24 cellular contexts compared by ENCODE assay signal in the genomic region with DNA sequence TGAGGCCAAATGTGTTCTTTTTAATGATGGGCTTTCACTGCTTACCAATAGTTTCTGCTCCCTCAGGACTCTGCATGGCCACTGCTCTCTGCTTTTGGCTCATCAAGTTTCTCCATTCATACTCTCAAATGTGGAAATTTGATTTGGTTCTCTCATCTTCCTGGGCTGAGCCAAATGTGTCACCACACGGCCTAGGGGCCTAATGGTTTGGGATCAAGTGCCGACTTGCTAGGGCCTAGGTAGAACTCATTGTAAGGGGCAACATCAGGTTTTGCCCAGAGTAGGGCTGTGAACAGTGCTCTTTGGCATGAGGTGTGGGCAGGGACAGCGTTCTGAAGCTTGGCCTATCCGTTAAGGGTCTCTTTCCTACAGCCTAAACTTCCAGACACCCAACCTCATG. TPM values are rescaled to one million over a fixed set of nuclear protein-coding genes. Genes with fewer than 3 reads are reported as not detected.
A peak's percentile ranks its signal among the peaks of the same experiment; 100 is the strongest.
DNase-seq lines count a peak whose midpoint lies in the region; ATAC-seq and TF ChIP-seq lines count a peak whose summit lies in the region.
"Had no signal": no experiment of that assay in that cellular context is flagged by ENCODE, and none has a peak within 500 bp of the region (broad histone marks: within the 10 kb centered on the region; RNA-seq: fewer than 3 reads in every experiment).

No MANE protein-coding gene starts in this region.

- no peak overlapping the region for H3K4ac ChIP-seq in neuronal stem cell (ENCODE audit: low read length)

- no peak overlapping the region for H4K8ac ChIP-seq in neuronal stem cell (ENCODE audit: low read depth, low read length)

- no peak overlapping the region for H3K9ac ChIP-seq in neuronal stem cell (ENCODE audit: low read depth, low read length, poor library complexity)

- no peak overlapping the region for H2BK120ac ChIP-seq in neuronal stem cell (ENCODE audit: low read depth, low read length)

- ATAC-seq in Panc1, result no peak

- POLR2A ChIA-PET in activated CD4-positive, alpha-beta T cell treated with anti-CD3 and anti-CD28 coated beads, Interleukin-2, amount 10 ng/mL, durations not matched to agents 7 days and 5 days (lab: Charles Lee), result no interaction called here
- POLR2A ChIA-PET in Panc1 (lab: Charles Lee), result no interaction called here

- peaks cover 17% of the 10 kb centered on the region for H3K4me1 Mint-ChIP-seq in activated CD4-positive, alpha-beta T cell treated with anti-CD3 and anti-CD28 coated beads, Interleukin-2, amount 10 ng/mL, durations not matched to agents 7 days and 5 days

- H3K4me3 ChIP-seq in Panc1 (ENCODE audit: low read depth in 2 of 2, low read length in 2 of 2) (no peak overlapping the region), neuronal stem cell (ENCODE audit: low read length in 2 of 2) (no peak overlapping the region), tibial artery (no peak overlapping the region)
- H3K4me3 ChIP-seq: HAP-1, SJSA1 had no signal

- H3K36me3 ChIP-seq in Panc1 (ENCODE audit: control insufficient read depth, insufficient read depth, low read length), result peaks cover 4% of the 10 kb centered on the region; the same call in 1 of the 2 replicates
- H3K36me3 ChIP-seq in neuronal stem cell (replicated peaks in 1 of 2; ENCODE audit: control insufficient read depth in 2 of 2, insufficient read depth in 2 of 2, low read length in 2 of 2), result peaks cover 0 to under 1% of the 10 kb centered on the region in 2 donors
- H3K36me3 ChIP-seq in tibial artery, result no peaks in the 10 kb centered on the region
- H3K36me3 ChIP-seq: HAP-1 had no signal

- H2BK15ac ChIP-seq in neuronal stem cell (ENCODE audit: low read length), result no peak overlapping the region

- no peaks in the 10 kb centered on the region for H3K27me3 Mint-ChIP-seq in activated CD4-positive, alpha-beta T cell treated with anti-CD3 and anti-CD28 coated beads, Interleukin-2, amount 10 ng/mL, durations not matched to agents 7 days and 5 days

- no peak overlapping the region for H2AK5ac ChIP-seq in neuronal stem cell (ENCODE audit: low read depth, low read length)

- H3K4me1 ChIP-seq in Panc1 (ENCODE audit: control insufficient read depth, insufficient read depth, low read length), result peaks cover 65% of the 10 kb centered on the region
- peaks cover 0 to 2% of the 10 kb centered on the region in 2 donors for H3K4me1 ChIP-seq in neuronal stem cell (ENCODE audit: control insufficient read depth in 2 of 2, insufficient read depth in 1 of 2, low read depth in 1 of 2, low read length in 2 of 2)
- peaks cover 0 to 7% (median 3%) of the 10 kb centered on the region in 4 donors for H3K4me1 ChIP-seq in tibial artery

- WGBS in neuronal stem cell (ENCODE audit: extremely low coverage in 2 of 2, insufficient read length in 2 of 2, insufficient replicate concordance in 1 of 2), 2 donors, result no CpG with 5 or more reads among the region's 4 CpGs

- H3K27me3 ChIP-seq in Panc1 (ENCODE audit: control insufficient read depth, insufficient read depth, low read length), result no peaks in the 10 kb centered on the region
- H3K27me3 ChIP-seq in neuronal stem cell (ENCODE audit: control insufficient read depth in 3 of 3, insufficient read depth in 3 of 3, low read depth in 1 of 3, low read length in 3 of 3), result no peaks in the 10 kb centered on the region
- H3K27me3 ChIP-seq in tibial artery, result no peaks in the 10 kb centered on the region
- H3K27me3 ChIP-seq: SJSA1 had no signal

- H2BK12ac ChIP-seq in neuronal stem cell (ENCODE audit: low read length), result no peak overlapping the region

- H3K9me3 ChIP-seq in Panc1 (ENCODE audit: control insufficient read depth, insufficient read depth, low read depth, low read length), result no peaks in the 10 kb centered on the region
- H3K9me3 ChIP-seq in neuronal stem cell (replicated peaks in 1 of 2; ENCODE audit: control insufficient read depth in 2 of 2, insufficient read depth in 1 of 2, low read depth in 1 of 2, low read length in 2 of 2), result no peaks in the 10 kb centered on the region
- no peaks in the 10 kb centered on the region for H3K9me3 ChIP-seq in tibial artery
- H3K9me3 ChIP-seq: HAP-1, SJSA1 had no signal

- peaks cover 4% of the 10 kb centered on the region for H3K36me3 Mint-ChIP-seq in activated CD4-positive, alpha-beta T cell treated with anti-CD3 and anti-CD28 coated beads, Interleukin-2, amount 10 ng/mL, durations not matched to agents 7 days and 5 days (ENCODE audit: low read depth)

- H3K4me3 Mint-ChIP-seq in activated CD4-positive, alpha-beta T cell treated with anti-CD3 and anti-CD28 coated beads, Interleukin-2, amount 10 ng/mL, durations not matched to agents 7 days and 5 days, result no peak overlapping the region
- H3K4me3 Mint-ChIP-seq: CD14-positive monocyte had no signal

- no peak overlapping the region for H4K91ac ChIP-seq in neuronal stem cell (ENCODE audit: low read depth, low read length, poor library complexity)

- no peak overlapping the region for H3K18ac ChIP-seq in neuronal stem cell (ENCODE audit: low read length)

- H3K23ac ChIP-seq in neuronal stem cell (ENCODE audit: low read depth, low read length, poor library complexity), result no peak overlapping the region

- peak overlapping the region; percentile 25 for H3K27ac Mint-ChIP-seq in activated CD4-positive, alpha-beta T cell treated with anti-CD3 and anti-CD28 coated beads, Interleukin-2, amount 10 ng/mL, durations not matched to agents 7 days and 5 days
- H3K27ac Mint-ChIP-seq: CD14-positive monocyte had no signal

- in situ Hi-C loops in Panc1 (cut with HindIII; ENCODE audit: low pct_unique_long_range_greater_than_20kb, low sequenced_read_pairs), result no loop called here

- BruUV-seq in Panc1 (replicated peaks; lab: Mats Ljungman, UMichigan), result no TSS peak

- no peak overlapping the region for H2BK5ac ChIP-seq in neuronal stem cell (ENCODE audit: low read length)

- H2AFZ ChIP-seq in neuronal stem cell (ENCODE audit: low read length), result peak overlapping the region; percentile 29

- H3K4me2 ChIP-seq in neuronal stem cell (ENCODE audit: insufficient read depth, low read length, poor library complexity, severe bottlenecking), result no peak overlapping the region

- H3K27ac ChIP-seq in Panc1 (ENCODE audit: low read length), result peak overlapping the region; percentile 100
- peak overlapping the region; percentile 98 for H3K27ac ChIP-seq in epithelial cell of prostate
- H3K27ac ChIP-seq in neuronal stem cell (replicated peaks; ENCODE audit: low read length), result no peak overlapping the region
- H3K27ac ChIP-seq in tibial artery, result no peak overlapping the region
- H3K27ac ChIP-seq: 22Rv1, HL-60, SJSA1 had no signal

- no peaks in the 10 kb centered on the region for H3K9me3 Mint-ChIP-seq in activated CD4-positive, alpha-beta T cell treated with anti-CD3 and anti-CD28 coated beads, Interleukin-2, amount 10 ng/mL, durations not matched to agents 7 days and 5 days

- H3K79me1 ChIP-seq in neuronal stem cell (ENCODE audit: low read depth, low read length), result no peaks in the 10 kb centered on the region

- no peak for DNase-seq in activated CD4-positive, alpha-beta T cell treated with anti-CD3 and anti-CD28 coated beads, Interleukin-2, amount 10 ng/mL, durations not matched to agents 7 days and 5 days
- no peak for DNase-seq in activated CD4-positive, alpha-beta T cell treated with anti-CD3 and anti-CD28 coated beads for 1 hour
- DNase-seq in Panc1 (ENCODE audit: low read depth, low spot score) (no peak), epithelial cell of prostate (ENCODE audit: low read depth, low spot score) (no peak), neuronal stem cell (ENCODE audit: low spot score) (no peak), tibial artery (no peak), NOMO-1 (lab: John Stamatoyannopoulos, UW; ENCODE audit: unreplicated experiment in 2 of 2) (no peak)
- DNase-seq in activated CD4-positive, alpha-beta T cell treated with anti-CD3 and anti-CD28 coated beads, Interleukin-2, amount 50 U/mL, for 48 hours, result no peak
- DNase-seq: DMS79 treated with DMSO at 0.1 percent for 48 hours, Kasumi-1, MM.1S, NCI-H1092 treated with DMSO at 0.1 percent for 48 hours, NCI-H146, NCI-H2081 treated with DMSO at 0.1 percent for 48 hours, RPMI8226 had no signal

- no peak overlapping the region for H3K14ac ChIP-seq in neuronal stem cell (ENCODE audit: low read length)

- TF ChIP-seq CTCF in Panc1 (IDR thresholded peaks at IDR 0.05) (no peak), tibial artery (IDR thresholded peaks at IDR 0.05) (no peak)

- intact Hi-C loops in Panc1 (cut with micrococcal nuclease; ENCODE audit: unreplicated experiment) (no loop called here), tibial artery (cut with DNase I; ENCODE audit: low total_unique reads) (loop anchor here (10.0 kb wide), 1 partner anchor 287 kb away; no protein-coding TSS in a partner anchor)

- CTCF ChIA-PET in activated CD4-positive, alpha-beta T cell treated with anti-CD3 and anti-CD28 coated beads, Interleukin-2, amount 10 ng/mL, durations not matched to agents 7 days and 5 days (lab: Charles Lee), result interaction anchor here (1.0 to 1.2 kb wide), 2 partner anchors 326 to 543 kb away, joined by 3 read pairs; no protein-coding TSS in a partner anchor
- CTCF ChIA-PET in Panc1 (lab: Charles Lee), result no interaction called here

RNA-seq across cellular contexts. Expression of a gene that starts 3.9 kb away (rescaled TPM):
- total RNA-seq in activated CD4-positive, alpha-beta T cell treated with anti-CD3 and anti-CD28 coated beads, Interleukin-2, amount 10 ng/mL, durations not matched to agents 7 days and 5 days, result 10 to 100 TPM; 27.9 to 33.1 TPM
- 67.6 TPM for total RNA-seq in Panc1 (2021; ENCODE audit: unreplicated experiment)
- 48.0 TPM for polyA plus RNA-seq in Panc1 (2012; ENCODE audit: insufficient read length)
- 29.3 TPM for polyA plus RNA-seq in neuronal stem cell (2013, experiment 1 of 2)
- polyA plus RNA-seq in neuronal stem cell (2013, experiment 2 of 2), result 29.5 TPM

RNA-seq across cellular contexts. Expression of a gene that starts 26.8 kb away (rescaled TPM):
- total RNA-seq in activated CD4-positive, alpha-beta T cell treated with anti-CD3 and anti-CD28 coated beads, Interleukin-2, amount 10 ng/mL, durations not matched to agents 7 days and 5 days, result under 1 TPM; 0.60 to 0.79 TPM
- total RNA-seq in Panc1 (2021; ENCODE audit: unreplicated experiment), result 1.4 TPM
- 0.93 TPM for polyA plus RNA-seq in Panc1 (2012; ENCODE audit: insufficient read length)
- 1.2 TPM for polyA plus RNA-seq in neuronal stem cell (2013, experiment 1 of 2)
- polyA plus RNA-seq in neuronal stem cell (2013, experiment 2 of 2), result 1.3 TPM
- total RNA-seq: G401, HT1080, SJSA1 had no signal

RNA-seq across cellular contexts. Expression of a gene that starts 48.4 kb away (rescaled TPM):
- not detected for total RNA-seq in activated CD4-positive, alpha-beta T cell treated with anti-CD3 and anti-CD28 coated beads, Interleukin-2, amount 10 ng/mL, durations not matched to agents 7 days and 5 days
- total RNA-seq in Panc1 (2021; ENCODE audit: unreplicated experiment), result not detected
- not detected for polyA plus RNA-seq in Panc1 (2012; ENCODE audit: insufficient read length)
- polyA plus RNA-seq in neuronal stem cell (2013, experiment 1 of 2), result 2.2 TPM
- polyA plus RNA-seq in neuronal stem cell (2013, experiment 2 of 2), result 2.8 TPM
- total RNA-seq: G401, HT1080, NCI-H460, OCI-LY7, SJSA1 had no signal
- polyA plus RNA-seq: CD14-positive monocyte had no signal

Comparison
In these comparisons a context has a peak if more than half of its experiments do, and no peak if none do; other contexts are left out.
1. H3K27ac ChIP-seq: peak in Panc1 (single experiment) and epithelial cell of prostate (single experiment); none in neuronal stem cell (single experiment) and tibial artery (0 of 2).